18 cellular contexts compared by ENCODE assay signal in the genomic region with DNA sequence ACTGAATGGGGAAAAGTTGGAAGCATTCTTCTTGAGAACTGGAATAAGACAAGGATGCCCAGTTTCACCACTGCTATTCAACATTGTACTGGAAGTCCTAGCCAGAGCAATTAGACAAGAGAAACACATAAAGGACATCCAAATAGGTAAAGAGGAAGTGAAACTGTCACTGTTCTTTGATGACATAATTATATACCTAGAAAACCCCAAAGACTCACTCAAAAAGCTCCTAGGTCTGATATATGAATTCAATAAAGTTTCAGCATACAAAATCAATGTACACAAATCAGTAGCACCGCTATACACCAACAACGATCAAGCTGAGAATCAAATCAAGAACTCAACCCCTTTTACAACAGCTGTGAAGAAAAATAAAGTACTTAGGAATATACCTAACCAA.
DNase-seq lines count a peak whose midpoint lies in the region; ATAC-seq and TF ChIP-seq lines count a peak whose summit lies in the region.
"Had no signal": no experiment of that assay in that cellular context is flagged by ENCODE, and none has a peak within 500 bp of the region (broad histone marks: within the 10 kb centered on the region; RNA-seq: fewer than 3 reads in every experiment).

No MANE protein-coding gene starts in this region.

- H3K4me3 ChIP-seq in OCI-LY7 (ENCODE audit: low read depth, low read length, poor library complexity, severe bottlenecking) (no peak overlapping the region), colonic mucosa (no peak overlapping the region)
- H3K4me3 ChIP-seq: BLaER1 treated with 17β-estradiol and CSF1 and Interleukin-3, amounts not matched to agents 10 nM and 100 nM; right atrium auricular region had no signal

- peak; percentile 92 for ATAC-seq in GM18861 (IDR thresholded peaks at IDR 0.05; ENCODE audit: unreplicated experiment)
- ATAC-seq in GM21529 (IDR thresholded peaks at IDR 0.05; ENCODE audit: unreplicated experiment), result peak; percentile 90
- ATAC-seq in HG03139 (IDR thresholded peaks at IDR 0.05; ENCODE audit: unreplicated experiment), result peak; percentile 65
- ATAC-seq: left cardiac atrium; naive thymus-derived CD4-positive, alpha-beta T cell; PC-3 had no signal

- no TSS peak for BruUV-seq in OCI-LY7 (replicated peaks; lab: Mats Ljungman, UMichigan)

- H3K27ac ChIP-seq in OCI-LY7 (ENCODE audit: low read depth, low read length, poor library complexity, severe bottlenecking), result no peak overlapping the region
- no peak overlapping the region for H3K27ac ChIP-seq in colonic mucosa
- H3K27ac ChIP-seq: BLaER1 treated with 17β-estradiol and CSF1 and Interleukin-3, amounts not matched to agents 10 nM and 100 nM; right atrium auricular region had no signal

- H3K4me1 ChIP-seq in OCI-LY7 (ENCODE audit: insufficient read depth, low read length, poor library complexity, severe bottlenecking), result no peaks in the 10 kb centered on the region
- no peaks in the 10 kb centered on the region for H3K4me1 ChIP-seq in colonic mucosa

- H3K27me3 ChIP-seq in colonic mucosa, result no peaks in the 10 kb centered on the region
- H3K27me3 ChIP-seq: BLaER1 treated with 17β-estradiol and CSF1 and Interleukin-3, amounts not matched to agents 10 nM and 100 nM; right atrium auricular region had no signal

- H3K79me2 ChIP-seq in OCI-LY7 (ENCODE audit: insufficient read depth, low read depth, low read length), result no peaks in the 10 kb centered on the region

- H3K9me3 ChIP-seq in OCI-LY7 (ENCODE audit: low read length) (no peaks in the 10 kb centered on the region), colonic mucosa (no peaks in the 10 kb centered on the region)
- H3K9me3 ChIP-seq: right atrium auricular region had no signal

- intact Hi-C loops in OCI-LY7 (cut with micrococcal nuclease; ENCODE audit: unreplicated experiment) (no loop called here), colonic mucosa (cut with DNase I) (no loop called here)

- no peak overlapping the region for H3K9ac ChIP-seq in colonic mucosa (ENCODE audit: low read depth in 2 of 2, low read length in 2 of 2)
- H3K9ac ChIP-seq: BLaER1 treated with 17β-estradiol and CSF1 and Interleukin-3, amounts not matched to agents 10 nM and 100 nM had no signal

- POLR2A ChIA-PET in OCI-LY7 (lab: Charles Lee), result no interaction called here

- H3K36me3 ChIP-seq in OCI-LY7 (ENCODE audit: insufficient read depth, low read length) (no peaks in the 10 kb centered on the region), colonic mucosa (no peaks in the 10 kb centered on the region)
- H3K36me3 ChIP-seq: right atrium auricular region had no signal

- no peak overlapping the region for H3K4me2 ChIP-seq in OCI-LY7 (ENCODE audit: low read length)
- H3K4me2 ChIP-seq: BLaER1 treated with 17β-estradiol and CSF1 and Interleukin-3, amounts not matched to agents 10 nM and 100 nM had no signal

- H3K9me2 ChIP-seq in OCI-LY7 (ENCODE audit: insufficient read depth, low read length), result no peaks in the 10 kb centered on the region

- TF ChIP-seq CTCF in OCI-LY7 (conservative IDR thresholded peaks at IDR 0.05; ENCODE audit: low read length) (no peak), colonic mucosa (IDR thresholded peaks at IDR 0.05) (no peak)

- CTCF ChIA-PET in OCI-LY7 (lab: Charles Lee; ENCODE audit: unreplicated experiment), result no interaction called here

- H4K20me1 ChIP-seq in OCI-LY7 (ENCODE audit: insufficient read depth, low read length), result no peaks in the 10 kb centered on the region
- H4K20me1 ChIP-seq: BLaER1 treated with 17β-estradiol and CSF1 and Interleukin-3, amounts not matched to agents 10 nM and 100 nM had no signal

- H2AFZ ChIP-seq in OCI-LY7 (ENCODE audit: low read length), result no peak overlapping the region

- DNase-seq in OCI-LY7 (ENCODE audit: low spot score) (peak; percentile 54), colonic mucosa (no peak), OCI-M2 (lab: John Stamatoyannopoulos, UW; ENCODE audit: unreplicated experiment) (no peak), NCI-H526 (lab: John Stamatoyannopoulos, UW) (no peak), DMS79 (lab: John Stamatoyannopoulos, UW) (no peak)
- DNase-seq: activated CD4-positive, alpha-beta T cell treated with anti-CD3 and anti-CD28 coated beads, Interleukin-2, amount 50 U/mL, for 1 hour; activated naive CD4-positive, alpha-beta T cell treated with anti-CD3 and anti-CD28 coated beads for 36 hours; central memory CD4-positive, alpha-beta T cell; head of caudate nucleus; Kasumi-1; left cardiac atrium; naive thymus-derived CD4-positive, alpha-beta T cell; PC-3 had no signal
